In the genomic region with DNA sequence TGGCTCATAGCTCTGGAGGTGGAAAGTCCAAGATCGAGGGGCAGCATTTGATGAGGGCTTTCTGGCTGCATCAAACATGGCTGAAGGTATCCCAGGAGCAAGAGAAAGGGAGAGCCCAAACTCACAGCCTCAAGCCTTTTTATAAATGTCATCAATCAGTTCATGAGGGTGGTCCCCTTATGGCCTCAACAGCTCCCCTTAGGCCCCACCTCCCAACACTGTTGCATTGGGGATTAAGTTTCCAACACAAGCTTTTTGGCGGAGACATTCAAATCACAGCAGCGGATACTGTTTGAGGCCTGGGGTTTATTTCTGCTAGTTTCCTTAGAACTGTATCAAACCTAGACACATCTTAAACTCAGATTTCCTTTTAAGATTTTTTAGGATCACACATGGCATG, we compare ENCODE assay signal across 1 cellular context.
TF ChIP-seq lines count a peak whose summit lies in the region.

No MANE protein-coding gene starts in this region.

TF ChIP-seq in WTC11, 78 proteins besides CTCF, POLR2A, EP300 and RAD21 (continued from another document):
- TF ChIP-seq, protein P1, sequence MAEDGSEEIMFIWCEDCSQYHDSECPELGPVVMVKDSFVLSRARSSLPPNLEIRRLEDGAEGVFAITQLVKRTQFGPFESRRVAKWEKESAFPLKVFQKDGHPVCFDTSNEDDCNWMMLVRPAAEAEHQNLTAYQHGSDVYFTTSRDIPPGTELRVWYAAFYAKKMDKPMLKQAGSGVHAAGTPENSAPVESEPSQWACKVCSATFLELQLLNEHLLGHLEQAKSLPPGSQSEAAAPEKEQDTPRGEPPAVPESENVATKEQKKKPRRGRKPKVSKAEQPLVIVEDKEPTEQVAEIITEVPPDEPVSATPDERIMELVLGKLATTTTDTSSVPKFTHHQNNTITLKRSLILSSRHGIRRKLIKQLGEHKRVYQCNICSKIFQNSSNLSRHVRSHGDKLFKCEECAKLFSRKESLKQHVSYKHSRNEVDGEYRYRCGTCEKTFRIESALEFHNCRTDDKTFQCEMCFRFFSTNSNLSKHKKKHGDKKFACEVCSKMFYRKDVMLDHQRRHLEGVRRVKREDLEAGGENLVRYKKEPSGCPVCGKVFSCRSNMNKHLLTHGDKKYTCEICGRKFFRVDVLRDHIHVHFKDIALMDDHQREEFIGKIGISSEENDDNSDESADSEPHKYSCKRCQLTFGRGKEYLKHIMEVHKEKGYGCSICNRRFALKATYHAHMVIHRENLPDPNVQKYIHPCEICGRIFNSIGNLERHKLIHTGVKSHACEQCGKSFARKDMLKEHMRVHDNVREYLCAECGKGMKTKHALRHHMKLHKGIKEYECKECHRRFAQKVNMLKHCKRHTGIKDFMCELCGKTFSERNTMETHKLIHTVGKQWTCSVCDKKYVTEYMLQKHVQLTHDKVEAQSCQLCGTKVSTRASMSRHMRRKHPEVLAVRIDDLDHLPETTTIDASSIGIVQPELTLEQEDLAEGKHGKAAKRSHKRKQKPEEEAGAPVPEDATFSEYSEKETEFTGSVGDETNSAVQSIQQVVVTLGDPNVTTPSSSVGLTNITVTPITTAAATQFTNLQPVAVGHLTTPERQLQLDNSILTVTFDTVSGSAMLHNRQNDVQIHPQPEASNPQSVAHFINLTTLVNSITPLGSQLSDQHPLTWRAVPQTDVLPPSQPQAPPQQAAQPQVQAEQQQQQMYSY (CRISPR knock-in tag; IDR thresholded peaks at IDR 0.05), result no peak
- TF ChIP-seq ZNF671 (CRISPR knock-in tag; IDR thresholded peaks at IDR 0.05), result no peak
- no peak for TF ChIP-seq TEAD4 (CRISPR knock-in tag; IDR thresholded peaks at IDR 0.05)
- no peak for TF ChIP-seq CBFB (CRISPR knock-in tag; IDR thresholded peaks at IDR 0.05; ENCODE audit: low read depth)
